13 cellular contexts compared by ENCODE assay signal in the genomic region with DNA sequence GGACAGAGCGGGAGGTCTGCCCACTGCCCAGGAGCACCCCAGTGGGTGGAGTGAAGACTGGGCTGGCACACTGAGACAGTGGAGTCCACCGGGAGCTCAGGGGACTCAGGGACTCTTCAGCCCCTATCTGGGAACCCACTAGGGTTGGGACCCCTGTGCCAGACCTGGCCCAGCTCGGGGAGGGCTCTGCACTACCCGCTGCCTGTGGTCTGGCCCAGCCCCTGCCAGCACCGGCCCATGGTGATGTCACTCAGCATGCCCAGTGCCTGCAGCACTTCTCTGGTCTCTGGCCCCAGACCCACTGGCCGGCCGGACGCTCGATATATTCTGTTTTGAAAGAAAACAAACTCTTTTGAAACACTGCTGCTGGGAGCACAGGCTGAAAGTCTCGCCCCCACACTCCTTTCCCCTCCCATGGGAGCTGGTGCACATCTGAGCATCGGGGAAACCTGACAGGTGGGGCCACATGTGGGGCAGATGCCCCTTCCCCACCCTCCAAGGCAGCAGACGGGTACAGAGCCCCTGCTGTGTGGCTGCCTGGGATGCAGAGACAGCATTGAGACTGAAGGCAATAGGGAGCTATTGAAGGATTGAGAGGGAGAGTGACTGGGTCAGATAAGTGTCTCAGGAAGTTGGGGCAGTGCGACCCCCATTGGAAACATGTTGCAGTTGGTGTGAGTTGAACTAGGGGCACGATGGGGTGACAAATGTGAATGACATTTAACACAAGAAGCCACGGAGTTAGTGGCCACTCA.
DNase-seq lines count a peak whose midpoint lies in the region; ATAC-seq and TF ChIP-seq lines count a peak whose summit lies in the region.
"Had no signal": no experiment of that assay in that cellular context is flagged by ENCODE, and none has a peak within 500 bp of the region (broad histone marks: within the 10 kb centered on the region; RNA-seq: fewer than 3 reads in every experiment).

No MANE protein-coding gene starts in this region.

- H3K27ac ChIP-seq in lower lobe of right lung (no peak overlapping the region), vagina (no peak overlapping the region)
- H3K27ac ChIP-seq: RWPE1 had no signal

- H3K4me1 Mint-ChIP-seq in stimulated activated naive CD8-positive, alpha-beta T cell treated with anti-CD3 and anti-CD28 coated beads, Interleukin-15, amount 100 ng/mL, for 72 hours: peaks cover 10% of the 10 kb centered on the region
- H3K4me1 Mint-ChIP-seq: T-cell had no signal

- H3K9me3 ChIP-seq in lower lobe of right lung: peaks cover 7% of the 10 kb centered on the region
- H3K9me3 ChIP-seq in vagina: peaks cover 5% of the 10 kb centered on the region

- TF ChIP-seq CTCF in choroid plexus epithelial cell (conservative IDR thresholded peaks at IDR 0.05; ENCODE audit: low read depth, low read length) (no peak), lower lobe of right lung (IDR thresholded peaks at IDR 0.05) (no peak), vagina (IDR thresholded peaks at IDR 0.05) (no peak), GM10266 (IDR thresholded peaks at IDR 0.05; ENCODE audit: control insufficient read depth, insufficient read depth, low read depth, missing control alignments) (no peak)

- H3K4me3 Mint-ChIP-seq in stimulated activated naive CD8-positive, alpha-beta T cell treated with anti-CD3 and anti-CD28 coated beads, Interleukin-15, amount 100 ng/mL, for 72 hours: no peak overlapping the region
- H3K4me3 Mint-ChIP-seq: T-cell had no signal

- H3K9me3 Mint-ChIP-seq in stimulated activated naive CD8-positive, alpha-beta T cell treated with anti-CD3 and anti-CD28 coated beads, Interleukin-15, amount 100 ng/mL, for 72 hours: no peaks in the 10 kb centered on the region

- H3K4me1 ChIP-seq in lower lobe of right lung (no peaks in the 10 kb centered on the region), vagina (no peaks in the 10 kb centered on the region)

- DNase-seq in stimulated activated naive CD8-positive, alpha-beta T cell treated with anti-CD3 and anti-CD28 coated beads, Interleukin-15, Interleukin-2, amounts not matched to agents 100 U/mL and 50 U/mL, for 24 hours: peak; percentile 1
- DNase-seq in stimulated activated naive CD8-positive, alpha-beta T cell treated with anti-CD3 and anti-CD28 coated beads, Interleukin-15, amount 100 ng/mL, for 72 hours: no peak
- DNase-seq in choroid plexus epithelial cell (ENCODE audit: low read depth) (peak; percentile 33), lower lobe of right lung (peak; percentile 41), vagina (ENCODE audit: extremely low spot score in 2 of 2) (peak; percentile 52 to 81), AML-193 (lab: John Stamatoyannopoulos, UW) (no peak), NCI-H1436 treated with DMSO at 0.1 percent for 48 hours (lab: John Stamatoyannopoulos, UW) (no peak), GM10266 (ENCODE audit: extremely low spot score) (no peak)
- DNase-seq: GF-D8; stimulated activated CD4-positive, alpha-beta T cell treated with anti-CD3 and anti-CD28 coated beads, Interleukin-12 subunit alpha, Interleukin-12 subunit beta, amount 100 ng/mL, for 4 hours had no signal

- no peak for TF ChIP-seq POLR2A in vagina (IDR thresholded peaks at IDR 0.05)

- ATAC-seq in stimulated activated naive CD8-positive, alpha-beta T cell treated with anti-CD3 and anti-CD28 coated beads, Interleukin-15, Interleukin-2, amounts not matched to agents 100 U/mL and 50 U/mL, for 24 hours: no peak
- no peak for ATAC-seq in stimulated activated naive CD8-positive, alpha-beta T cell treated with anti-CD3 and anti-CD28 coated beads, Interleukin-15, amount 100 ng/mL, for 72 hours
- ATAC-seq in lower lobe of right lung: no peak
- ATAC-seq: HCT116, T-cell had no signal

- intact Hi-C loops in lower lobe of right lung (cut with DNase I) (no loop called here), vagina (cut with DNase I) (no loop called here)

- H3K27me3 Mint-ChIP-seq in stimulated activated naive CD8-positive, alpha-beta T cell treated with anti-CD3 and anti-CD28 coated beads, Interleukin-15, amount 100 ng/mL, for 72 hours: peaks cover 6% of the 10 kb centered on the region

- H3K36me3 ChIP-seq in lower lobe of right lung: no peaks in the 10 kb centered on the region
- no peaks in the 10 kb centered on the region for H3K36me3 ChIP-seq in vagina

- no peak overlapping the region for H3K4me3 ChIP-seq in choroid plexus epithelial cell (ENCODE audit: low read depth, low read length)
- no peak overlapping the region for H3K4me3 ChIP-seq in lower lobe of right lung
- H3K4me3 ChIP-seq in vagina: no peak overlapping the region

- no peak overlapping the region for H3K27ac Mint-ChIP-seq in stimulated activated naive CD8-positive, alpha-beta T cell treated with anti-CD3 and anti-CD28 coated beads, Interleukin-15, amount 100 ng/mL, for 72 hours

- H3K27me3 ChIP-seq in lower lobe of right lung (ENCODE audit: low read depth): no peaks in the 10 kb centered on the region
- no peaks in the 10 kb centered on the region for H3K27me3 ChIP-seq in vagina

Comparison
In these comparisons a context has a peak if more than half of its experiments do, and no peak if none do; other contexts are left out.
1. DNase-seq: peak in stimulated activated naive CD8-positive, alpha-beta T cell treated with anti-CD3 and anti-CD28 coated beads, Interleukin-15, Interleukin-2, amounts not matched to agents 100 U/mL and 50 U/mL, for 24 hours (single experiment), choroid plexus epithelial cell (single experiment), lower lobe of right lung (single experiment) and vagina (2 of 2); none in stimulated activated naive CD8-positive, alpha-beta T cell treated with anti-CD3 and anti-CD28 coated beads, Interleukin-15, amount 100 ng/mL, for 72 hours (0 of 2), AML-193 (0 of 2), NCI-H1436 treated with DMSO at 0.1 percent for 48 hours (single experiment) and GM10266 (single experiment).